ENCODE assay signal across 15 cellular contexts in genomic region chr20:47088339-47088738, GRCh38.
A peak's percentile ranks its signal among the peaks of the same experiment; 100 is the strongest.
DNase-seq lines count a peak whose midpoint lies in the region; ATAC-seq, FAIRE-seq and TF ChIP-seq lines count a peak whose summit lies in the region.
"Had no signal": no experiment of that assay in that cellular context is flagged by ENCODE, and none has a peak within 500 bp of the region (broad histone marks: within the 10 kb centered on the region; RNA-seq: fewer than 3 reads in every experiment).

No MANE protein-coding gene starts in this region.

- 76% methylated on average over 7 of the region's 7 CpGs for WGBS in hepatocyte (ENCODE audit: low lambda C conversion rate, missing lambda C conversion rate)
- WGBS in small intestine, 3 donors, result 30 to 70% (median 38%) methylated on average over 7 of the region's 7 CpGs

- peaks cover 13% of the 10 kb centered on the region for H3K27me3 Mint-ChIP-seq in Calu3 (ENCODE audit: unreplicated experiment)
- H3K27me3 Mint-ChIP-seq in activated CD8-positive, alpha-beta T cell treated with anti-CD3 and anti-CD28 coated beads, Interleukin-2, amount 10 ng/mL, durations not matched to agents 7 days and 5 days (ENCODE audit: low read depth), result peaks cover 7% of the 10 kb centered on the region

- no peaks in the 10 kb centered on the region for H3K36me3 Mint-ChIP-seq in Calu3 (ENCODE audit: insufficient read depth, unreplicated experiment)
- no peaks in the 10 kb centered on the region for H3K36me3 Mint-ChIP-seq in activated CD8-positive, alpha-beta T cell treated with anti-CD3 and anti-CD28 coated beads, Interleukin-2, amount 10 ng/mL, durations not matched to agents 7 days and 5 days (ENCODE audit: low read depth)
- H3K36me3 Mint-ChIP-seq: CD14-positive monocyte; CD8-positive, alpha-beta T cell had no signal

- POLR2A ChIA-PET in PC-3 (lab: Charles Lee; ENCODE audit: unreplicated experiment), result no interaction called here
- POLR2A ChIA-PET in activated CD8-positive, alpha-beta T cell treated with anti-CD3 and anti-CD28 coated beads, Interleukin-2, amount 10 ng/mL, durations not matched to agents 7 days and 5 days (lab: Charles Lee), result no interaction called here

- ATAC-seq in PC-3 (no peak), sciatic nerve (no peak)
- ATAC-seq in activated CD8-positive, alpha-beta T cell treated with anti-CD3 and anti-CD28 coated beads, Interleukin-2, amount 10 ng/mL, durations not matched to agents 7 days and 5 days, result no peak
- ATAC-seq: CD8-positive, alpha-beta T cell had no signal

- DNase-seq in Calu3 (peak; percentile 65), PC-3 (peak; percentile 26), hepatocyte (ENCODE audit: low spot score) (peak; percentile 36), small intestine (peak; percentile 20), sciatic nerve (ENCODE audit: low spot score) (no peak)
- DNase-seq in activated CD8-positive, alpha-beta T cell treated with anti-CD3 and anti-CD28 coated beads, Interleukin-2, amount 10 ng/mL, durations not matched to agents 7 days and 5 days, result no peak
- no peak for DNase-seq in stimulated activated naive CD4-positive, alpha-beta T cell (lab: John Stamatoyannopoulos, UW)
- DNase-seq: CD8-positive, alpha-beta T cell; COR-L47; DND-41; GM23248 had no signal

- H3K4me3 Mint-ChIP-seq in Calu3 (ENCODE audit: low read depth, unreplicated experiment), result no peak overlapping the region
- H3K4me3 Mint-ChIP-seq in activated CD8-positive, alpha-beta T cell treated with anti-CD3 and anti-CD28 coated beads, Interleukin-2, amount 10 ng/mL, durations not matched to agents 7 days and 5 days, result no peak overlapping the region
- H3K4me3 Mint-ChIP-seq: CD14-positive monocyte; CD8-positive, alpha-beta T cell; IgD-negative memory B cell had no signal

- H3K9me3 Mint-ChIP-seq in Calu3 (ENCODE audit: low read depth, unreplicated experiment), result no peaks in the 10 kb centered on the region
- no peaks in the 10 kb centered on the region for H3K9me3 Mint-ChIP-seq in activated CD8-positive, alpha-beta T cell treated with anti-CD3 and anti-CD28 coated beads, Interleukin-2, amount 10 ng/mL, durations not matched to agents 7 days and 5 days (ENCODE audit: insufficient read depth)
- H3K9me3 Mint-ChIP-seq: CD8-positive, alpha-beta T cell had no signal

- H4K20me1 ChIP-seq in PC-3 (ENCODE audit: low read length) (no peaks in the 10 kb centered on the region), hepatocyte (ENCODE audit: insufficient read depth, poor library complexity, severe bottlenecking) (no peaks in the 10 kb centered on the region)

- H3K4me1 Mint-ChIP-seq in Calu3 (ENCODE audit: low read depth, unreplicated experiment), result no peaks in the 10 kb centered on the region
- no peaks in the 10 kb centered on the region for H3K4me1 Mint-ChIP-seq in activated CD8-positive, alpha-beta T cell treated with anti-CD3 and anti-CD28 coated beads, Interleukin-2, amount 10 ng/mL, durations not matched to agents 7 days and 5 days (ENCODE audit: low read depth)
- H3K4me1 Mint-ChIP-seq: IgD-negative memory B cell had no signal

- H3K9me3 ChIP-seq in PC-3 (ENCODE audit: low read length) (no peaks in the 10 kb centered on the region), hepatocyte (ENCODE audit: low read depth) (no peaks in the 10 kb centered on the region), small intestine (ENCODE audit: control insufficient read depth, low read depth) (no peaks in the 10 kb centered on the region)

- H3K27ac ChIP-seq in PC-3 (ENCODE audit: low read length) (no peak overlapping the region), hepatocyte (no peak overlapping the region), small intestine (ENCODE audit: low read depth in 1 of 2, low read length in 1 of 2) (no peak overlapping the region)
- H3K27ac ChIP-seq: 22Rv1, GM23248 had no signal

- no peak overlapping the region for H2AFZ ChIP-seq in PC-3 (ENCODE audit: low read length)
- H2AFZ ChIP-seq in hepatocyte, result no peak overlapping the region
- H2AFZ ChIP-seq: GM23248 had no signal

- BruUV-seq in Calu3 (replicated peaks; lab: Mats Ljungman, UMichigan), result no TSS peak
- no TSS peak for BruUV-seq in PC-3 (replicated peaks; lab: Mats Ljungman, UMichigan)

- FAIRE-seq in small intestine (lab: Jason Lieb, UNC), result no peak
- FAIRE-seq: H54 had no signal

- intact Hi-C loops in Calu3 (cut with micrococcal nuclease; ENCODE audit: unreplicated experiment), result no loop called here
- intact Hi-C loops in PC-3 (cut with micrococcal nuclease), result no loop called here
- intact Hi-C loops in sciatic nerve (cut with DNase I), result no loop called here

- CTCF ChIA-PET in Calu3 (lab: Charles Lee) (interaction anchor here (0.9 kb wide), 1 partner anchor 335 kb away, joined by 3 read pairs; no protein-coding TSS in a partner anchor), PC-3 (lab: Charles Lee) (no interaction called here)
- CTCF ChIA-PET in activated CD8-positive, alpha-beta T cell treated with anti-CD3 and anti-CD28 coated beads, Interleukin-2, amount 10 ng/mL, durations not matched to agents 7 days and 5 days (lab: Charles Lee), result no interaction called here

- no peaks in the 10 kb centered on the region for H3K4me1 ChIP-seq in PC-3 (ENCODE audit: insufficient read depth, low read length)
- H3K4me1 ChIP-seq in hepatocyte (ENCODE audit: insufficient read depth), result no peaks in the 10 kb centered on the region
- no peaks in the 10 kb centered on the region for H3K4me1 ChIP-seq in small intestine (ENCODE audit: control insufficient read depth in 2 of 2, insufficient read depth in 1 of 2, low read depth in 1 of 2, low read length in 1 of 2)

- H3K4me3 ChIP-seq in PC-3 (ENCODE audit: low read length), result no peak overlapping the region
- H3K4me3 ChIP-seq in hepatocyte, result no peak overlapping the region
- H3K4me3 ChIP-seq in small intestine (ENCODE audit: low read depth in 1 of 2, low read length in 2 of 2), result no peak overlapping the region
- H3K4me3 ChIP-seq: GM23248 had no signal

- no peaks in the 10 kb centered on the region for H3K79me2 ChIP-seq in PC-3 (ENCODE audit: low read length)
- H3K79me2 ChIP-seq in hepatocyte, result no peaks in the 10 kb centered on the region

- no peaks in the 10 kb centered on the region for H3F3A ChIP-seq in PC-3 (ENCODE audit: low read length, unreplicated experiment)

- H3K9ac ChIP-seq in PC-3 (ENCODE audit: low read length), result no peak overlapping the region
- H3K9ac ChIP-seq: GM23248 had no signal

- no peaks in the 10 kb centered on the region for H3K27me3 ChIP-seq in PC-3 (ENCODE audit: low read length)
- no peaks in the 10 kb centered on the region for H3K27me3 ChIP-seq in hepatocyte
- H3K27me3 ChIP-seq in small intestine (ENCODE audit: control insufficient read depth in 2 of 2, insufficient read depth in 2 of 2, low read length in 2 of 2), result peaks cover 0 to 2% of the 10 kb centered on the region in 2 donors

- H3K36me3 ChIP-seq in PC-3 (ENCODE audit: low read depth, low read length), result no peaks in the 10 kb centered on the region
- no peaks in the 10 kb centered on the region for H3K36me3 ChIP-seq in hepatocyte (replicated peaks; ENCODE audit: insufficient read depth, low read depth)
- no peaks in the 10 kb centered on the region for H3K36me3 ChIP-seq in small intestine (ENCODE audit: control insufficient read depth in 2 of 2, insufficient read depth in 2 of 2, low read length in 2 of 2)

- no peaks in the 10 kb centered on the region for H3K9me2 ChIP-seq in PC-3 (replicated peaks; ENCODE audit: low read length)
- H3K9me2 ChIP-seq in hepatocyte (replicated peaks; ENCODE audit: insufficient read depth), result no peaks in the 10 kb centered on the region

- H3K4me2 ChIP-seq in PC-3 (ENCODE audit: low read length), result no peak overlapping the region
- H3K4me2 ChIP-seq in hepatocyte, result no peak overlapping the region

- TF ChIP-seq CTCF in Calu3 (IDR thresholded peaks at IDR 0.05; ENCODE audit: unreplicated experiment) (no peak), PC-3 (conservative IDR thresholded peaks at IDR 0.05; ENCODE audit: low read depth, low read length) (no peak), hepatocyte (IDR thresholded peaks at IDR 0.05; ENCODE audit: poor library complexity) (no peak)

- no peak overlapping the region for H3K27ac Mint-ChIP-seq in Calu3 (ENCODE audit: unreplicated experiment)
- H3K27ac Mint-ChIP-seq in activated CD8-positive, alpha-beta T cell treated with anti-CD3 and anti-CD28 coated beads, Interleukin-2, amount 10 ng/mL, durations not matched to agents 7 days and 5 days, result no peak overlapping the region
- H3K27ac Mint-ChIP-seq: CD8-positive, alpha-beta T cell; IgD-negative memory B cell had no signal

Comparison
In these comparisons a context has a peak if more than half of its experiments do, and no peak if none do; other contexts are left out.
1. DNase-seq: peak in Calu3 (single experiment), PC-3 (single experiment), hepatocyte (single experiment) and small intestine (single experiment); none in activated CD8-positive, alpha-beta T cell treated with anti-CD3 and anti-CD28 coated beads, Interleukin-2, amount 10 ng/mL, durations not matched to agents 7 days and 5 days (single experiment), sciatic nerve (single experiment) and stimulated activated naive CD4-positive, alpha-beta T cell (0 of 6).